Comparison of ENCODE assay signal across 27 cellular contexts in the genomic region with DNA sequence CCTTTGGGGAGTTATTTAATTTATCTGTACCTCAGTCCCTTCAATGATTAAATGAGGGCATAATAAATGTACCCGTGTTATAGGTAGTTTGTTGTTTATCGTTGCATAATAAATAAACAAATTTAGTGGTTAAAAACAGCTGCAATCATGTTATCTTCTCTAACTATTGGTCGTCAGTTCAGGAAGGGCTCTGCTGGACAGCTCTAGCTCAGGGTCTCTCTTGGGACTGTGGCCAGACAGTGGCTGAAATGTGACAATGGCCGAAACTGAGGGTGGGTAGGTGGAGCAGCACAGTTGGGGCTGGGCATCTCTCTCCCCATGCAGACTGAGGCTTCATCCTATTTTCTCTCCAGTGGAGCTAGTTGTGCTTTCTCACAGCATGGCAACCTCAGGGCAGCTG.
DNase-seq lines count a peak whose midpoint lies in the region; ATAC-seq, FAIRE-seq and TF ChIP-seq lines count a peak whose summit lies in the region.
"Had no signal": no experiment of that assay in that cellular context is flagged by ENCODE, and none has a peak within 500 bp of the region (broad histone marks: within the 10 kb centered on the region; RNA-seq: fewer than 3 reads in every experiment).

No MANE protein-coding gene starts in this region.

- TF ChIP-seq CTCF in HepG2 (CRISPR knock-in tag; IDR thresholded peaks at IDR 0.05): no peak
- TF ChIP-seq CTCF in right lobe of liver (IDR thresholded peaks at IDR 0.05): no peak
- TF ChIP-seq CTCF in GM12878 (IDR thresholded peaks at IDR 0.05 in 2 of 3, conservative IDR thresholded peaks at IDR 0.05 in 1 of 3; ENCODE audit: control insufficient read depth in 2 of 3, extremely low read depth in 1 of 3, insufficient read depth in 1 of 3, low read depth in 3 of 3, low read length in 3 of 3): no peak

- BruUV-seq in HepG2 (replicated peaks; lab: Mats Ljungman, UMichigan) (no TSS peak), GM12878 (replicated peaks; lab: Mats Ljungman, UMichigan) (no TSS peak)

- SMC1A ChIA-PET in GM12878 (lab: Charles Lee; ENCODE audit: uncharacterized antibody, unreplicated experiment): interaction anchor here (2.2 kb wide), 1 partner anchor 12 kb away, joined by 6 read pairs; no protein-coding TSS in a partner anchor

- H3K9ac ChIP-seq in HepG2 (ENCODE audit: insufficient read depth, low read depth, low read length) (no peak overlapping the region), GM12878 (ENCODE audit: control insufficient read depth, insufficient read depth, low read length) (no peak overlapping the region)
- H3K9ac ChIP-seq: BLaER1 treated with 17β-estradiol and CSF1 and Interleukin-3, amounts not matched to agents 10 nM and 100 nM had no signal

- no peak overlapping the region for H3K4me3 ChIP-seq in HepG2 (replicated peaks in 1 of 3; ENCODE audit: insufficient read depth in 1 of 3, low read depth in 2 of 3, low read length in 3 of 3)
- no peak overlapping the region for H3K4me3 ChIP-seq in right lobe of liver
- H3K4me3 ChIP-seq in GM12878: no peak overlapping the region
- no peak overlapping the region for H3K4me3 ChIP-seq in H7 (ENCODE audit: insufficient read depth, low read depth, low read length)
- H3K4me3 ChIP-seq: BLaER1 treated with 17β-estradiol and CSF1 and Interleukin-3, amounts not matched to agents 10 nM and 100 nM had no signal

- intact Hi-C loops in HepG2 (cut with micrococcal nuclease; ENCODE audit: unreplicated experiment): no loop called here
- intact Hi-C loops in right lobe of liver (cut with DNase I): no loop called here
- intact Hi-C loops in GM12878 (cut with micrococcal nuclease; ENCODE audit: unreplicated experiment): no loop called here

- RAD21 ChIA-PET in GM12878 (lab: Charles Lee; ENCODE audit: unreplicated experiment): no interaction called here

- no peak for TF ChIP-seq EP300 in HepG2 (IDR thresholded peaks at IDR 0.05; ENCODE audit: low read depth in 2 of 2, low read length in 2 of 2)
- TF ChIP-seq EP300 in HepG2 (CRISPR knock-in tag; IDR thresholded peaks at IDR 0.05; ENCODE audit: borderline replicate concordance): no peak
- TF ChIP-seq EP300 in Ishikawa (IDR thresholded peaks at IDR 0.05; ENCODE audit: borderline replicate concordance): no peak
- TF ChIP-seq EP300 in GM12878 (IDR thresholded peaks at IDR 0.05; ENCODE audit: borderline replicate concordance in 1 of 2, control insufficient read depth in 1 of 2, low read depth in 2 of 2, low read length in 2 of 2): no peak

- no peak for TF ChIP-seq RAD21 in HepG2 (CRISPR knock-in tag; IDR thresholded peaks at IDR 0.05)
- TF ChIP-seq RAD21 in Ishikawa (IDR thresholded peaks at IDR 0.05; ENCODE audit: low read depth): no peak
- TF ChIP-seq RAD21 in GM12878 (IDR thresholded peaks at IDR 0.05; ENCODE audit: insufficient read depth, low read depth, low read length): no peak

- 16% methylated on average over 4 of the region's 4 CpGs for WGBS in HepG2 (ENCODE audit: low lambda C conversion rate)
- 40% methylated on average over 3 of the region's 4 CpGs for WGBS in right lobe of liver (ENCODE audit: insufficient coverage, low coverage, low lambda C conversion rate, missing lambda C conversion rate)
- WGBS in GM12878 (ENCODE audit: insufficient coverage, insufficient replicate concordance, low lambda C conversion rate, missing lambda C conversion rate): 7% methylated on average over 4 of the region's 4 CpGs

- POLR2A ChIA-PET in HepG2 (lab: Yijun Ruan, JAX): no interaction called here
- POLR2A ChIA-PET in GM12878 (lab: Charles Lee): no interaction called here

- H2AFZ ChIP-seq in HepG2 (ENCODE audit: low read length): no peak overlapping the region
- no peak overlapping the region for H2AFZ ChIP-seq in GM12878 (ENCODE audit: control insufficient read depth, low read depth, low read length)

- H4K20me1 ChIP-seq in HepG2 (ENCODE audit: insufficient read depth, low read length): no peaks in the 10 kb centered on the region
- no peaks in the 10 kb centered on the region for H4K20me1 ChIP-seq in GM12878 (ENCODE audit: control insufficient read depth, insufficient read depth)
- H4K20me1 ChIP-seq: BLaER1 treated with 17β-estradiol and CSF1 and Interleukin-3, amounts not matched to agents 10 nM and 100 nM had no signal

- ATAC-seq in HepG2: no peak
- ATAC-seq in right lobe of liver: no peak
- no peak for ATAC-seq in GM12878
- ATAC-seq in GM19455 (IDR thresholded peaks at IDR 0.05; ENCODE audit: unreplicated experiment): no peak

- H3K9me3 ChIP-seq in HepG2 (ENCODE audit: low read length) (peaks cover 5% of the 10 kb centered on the region; the same call in 1 of the 2 replicates), right lobe of liver (no peaks in the 10 kb centered on the region), GM12878 (replicated peaks; ENCODE audit: control insufficient read depth, insufficient read depth, low read length) (no peaks in the 10 kb centered on the region)
- H3K9me3 ChIP-seq: BE2C had no signal

- peaks cover 0 to 25% of the 10 kb centered on the region in 2 experiments; a peak in 2 of 5 replicates for H3K27me3 ChIP-seq in HepG2 (ENCODE audit: control insufficient read depth in 1 of 2, insufficient read depth in 2 of 2, low read length in 2 of 2)
- H3K27me3 ChIP-seq in right lobe of liver: no peaks in the 10 kb centered on the region
- no peaks in the 10 kb centered on the region for H3K27me3 ChIP-seq in GM12878 (replicated peaks in 1 of 2; ENCODE audit: control insufficient read depth in 2 of 2, insufficient read depth in 2 of 2, low read length in 1 of 2)
- no peaks in the 10 kb centered on the region for H3K27me3 ChIP-seq in H7 (ENCODE audit: control insufficient read depth, insufficient read depth, low read length)
- H3K27me3 ChIP-seq: BE2C had no signal

- no peaks in the 10 kb centered on the region for H3K36me3 ChIP-seq in HepG2 (replicated peaks in 1 of 2; ENCODE audit: control insufficient read depth in 1 of 2, insufficient read depth in 2 of 2, low read length in 2 of 2)
- H3K36me3 ChIP-seq in right lobe of liver: no peaks in the 10 kb centered on the region
- no peaks in the 10 kb centered on the region for H3K36me3 ChIP-seq in GM12878 (ENCODE audit: control insufficient read depth in 2 of 2, insufficient read depth in 2 of 2, low read length in 1 of 2)
- H3K36me3 ChIP-seq in H7 (replicated peaks; ENCODE audit: control insufficient read depth, insufficient read depth, low read length): no peaks in the 10 kb centered on the region
- H3K36me3 ChIP-seq: BE2C; BLaER1 treated with 17β-estradiol and CSF1 and Interleukin-3, amounts not matched to agents 10 nM and 100 nM had no signal

- no peaks in the 10 kb centered on the region for H3K79me2 ChIP-seq in HepG2 (ENCODE audit: insufficient read depth, low read length)
- H3K79me2 ChIP-seq in GM12878 (ENCODE audit: control insufficient read depth, insufficient read depth, low read length): no peaks in the 10 kb centered on the region

- TF ChIP-seq POLR2A in HepG2 (IDR thresholded peaks at IDR 0.05; ENCODE audit: insufficient read depth in 1 of 2, low read depth in 2 of 2, low read length in 2 of 2) (no peak), right lobe of liver (IDR thresholded peaks at IDR 0.05) (no peak), GM12878 (IDR thresholded peaks at IDR 0.05; ENCODE audit: low read depth, low read length) (no peak)

- H3K4me1 ChIP-seq in HepG2 (ENCODE audit: insufficient read depth, low read length): no peaks in the 10 kb centered on the region
- no peaks in the 10 kb centered on the region for H3K4me1 ChIP-seq in right lobe of liver
- H3K4me1 ChIP-seq in GM12878 (ENCODE audit: control insufficient read depth, insufficient read depth, low read length): no peaks in the 10 kb centered on the region
- H3K4me1 ChIP-seq: BE2C had no signal

- CTCF ChIA-PET in HepG2 (lab: Yijun Ruan, JAX; ENCODE audit: low intra/inter-chr PET ratio, low total read pairs) (no interaction called here), GM12878 (lab: Yijun Ruan, JAX) (interaction anchor here (0.6 kb wide), 1 partner anchor 75 kb away, joined by 3 read pairs; no protein-coding TSS in a partner anchor)

- DNase-seq in HepG2 (ENCODE audit: low spot score) (no peak), right lobe of liver (no peak), GM12878 (ENCODE audit: low read depth, low spot score) (no peak), H7 (no peak), NCI-H82 treated with DMSO at 0.1 percent for 48 hours (lab: John Stamatoyannopoulos, UW; ENCODE audit: unreplicated experiment) (no peak)
- no peak for DNase-seq in stimulated activated CD4-positive, alpha-beta T cell treated with anti-CD3 and anti-CD28 coated beads, Interleukin-2, amount 100 ng/mL, for 24 hours
- DNase-seq: ACHN; AML-193; BE2C; CD4-positive, alpha-beta T cell; CD8-positive, alpha-beta memory T cell; DMS 273 treated with DMSO at 0.1 percent for 48 hours; DMS79; EL; GDM1; GOT3; HCEC 1CT; HFFc6 had no signal

- in situ Hi-C loops in HepG2 (cut with HindIII; ENCODE audit: extremely low pct_ligation_motif_present, low pct_unique_long_range_greater_than_20kb): no loop called here
- in situ Hi-C loops in GM12878 (cut with MboI): no loop called here

- no peak overlapping the region for H3K27ac ChIP-seq in HepG2 (ENCODE audit: extremely low read length, insufficient read depth, low read length)
- H3K27ac ChIP-seq in right lobe of liver: no peak overlapping the region
- H3K27ac ChIP-seq in GM12878 (ENCODE audit: control insufficient read depth, insufficient read depth): no peak overlapping the region
- H3K27ac ChIP-seq: 22Rv1; BLaER1 treated with 17β-estradiol and CSF1 and Interleukin-3, amounts not matched to agents 10 nM and 100 nM had no signal

- no peak overlapping the region for H3K4me2 ChIP-seq in HepG2 (ENCODE audit: low read depth, low read length)
- no peak overlapping the region for H3K4me2 ChIP-seq in GM12878 (ENCODE audit: control insufficient read depth, insufficient read depth)

- FAIRE-seq in HepG2 (lab: Jason Lieb, UNC) (no peak), GM12878 (lab: Jason Lieb, UNC) (no peak)
- FAIRE-seq: A204.1, D721Med, GM12891, GM18507, H54 had no signal

TF ChIP-seq in HepG2, 621 proteins besides CTCF, POLR2A, EP300 and RAD21 (continues in another document):
- TF ChIP-seq ZKSCAN1 (IDR thresholded peaks at IDR 0.05; ENCODE audit: low read length): no peak

TF ChIP-seq in Ishikawa, 13 proteins besides CTCF, POLR2A, EP300 and RAD21 (continues in another document):
- TF ChIP-seq YY1 (IDR thresholded peaks at IDR 0.05; ENCODE audit: low read depth): no peak

TF ChIP-seq in GM12878, 131 proteins besides CTCF, POLR2A, EP300 and RAD21 (continues in another document):
- no peak for TF ChIP-seq POLR2AphosphoS2 (IDR thresholded peaks at IDR 0.05; ENCODE audit: low read depth, low read length)
